In genomic region chr2:11329759-11330158, GRCh38 we compare ENCODE assay signal across 17 cellular contexts. TPM values are rescaled to one million over a fixed set of nuclear protein-coding genes. Genes with fewer than 3 reads are reported as not detected.
DNase-seq lines count a peak whose midpoint lies in the region; ATAC-seq, FAIRE-seq and TF ChIP-seq lines count a peak whose summit lies in the region.
"Had no signal": no experiment of that assay in that cellular context is flagged by ENCODE, and none has a peak within 500 bp of the region (broad histone marks: within the 10 kb centered on the region; RNA-seq: fewer than 3 reads in every experiment).

No MANE protein-coding gene starts in this region.

- H3K4me1 Mint-ChIP-seq in astrocyte (ENCODE audit: low read depth, unreplicated experiment) = peaks cover 4% of the 10 kb centered on the region
- no peaks in the 10 kb centered on the region for H3K4me1 Mint-ChIP-seq in activated T-helper 17 cell treated with anti-CD3 and anti-CD28 coated beads, Interleukin-2, amount 50 U/mL, for 72 hours

- H3K27me3 ChIP-seq in astrocyte (ENCODE audit: insufficient read depth, low read length) = no peaks in the 10 kb centered on the region
- H3K27me3 ChIP-seq: testis had no signal

- no peaks in the 10 kb centered on the region for H3K36me3 Mint-ChIP-seq in astrocyte (ENCODE audit: low read depth, unreplicated experiment)
- H3K36me3 Mint-ChIP-seq in activated T-helper 17 cell treated with anti-CD3 and anti-CD28 coated beads, Interleukin-2, amount 50 U/mL, for 72 hours (ENCODE audit: low read depth) = no peaks in the 10 kb centered on the region

- peaks cover 93% of the 10 kb centered on the region for H3K79me2 ChIP-seq in astrocyte (ENCODE audit: insufficient read depth, low read length)

- no peak overlapping the region for H2AFZ ChIP-seq in astrocyte (ENCODE audit: low read depth, low read length)

- DNase-seq in AG08395 (ENCODE audit: low spot score) (peak; percentile 44), HS-5 (ENCODE audit: low read depth) (peak; percentile 69), astrocyte (ENCODE audit: low read depth) (no peak), iris pigment epithelial cell (ENCODE audit: low read depth) (peak; percentile 51), HPDE6-E6E7 (ENCODE audit: extremely low spot score) (no peak), COR-L47 (lab: John Stamatoyannopoulos, UW) (no peak)
- DNase-seq: activated CD8-positive, alpha-beta memory T cell treated with anti-CD3 and anti-CD28 coated beads, Interleukin-2, amount 50 U/mL, for 48 hours; activated naive CD8-positive, alpha-beta T cell treated with anti-CD3 and anti-CD28 coated beads for 36 hours; DMS53; midbrain; NCI-H510A; occipital lobe; testis had no signal

- no peaks in the 10 kb centered on the region for H3K27me3 Mint-ChIP-seq in astrocyte (ENCODE audit: low read depth, unreplicated experiment)
- H3K27me3 Mint-ChIP-seq in activated T-helper 17 cell treated with anti-CD3 and anti-CD28 coated beads, Interleukin-2, amount 50 U/mL, for 72 hours = no peaks in the 10 kb centered on the region
- H3K27me3 Mint-ChIP-seq: activated naive CD8-positive, alpha-beta T cell treated with anti-CD3 and anti-CD28 coated beads for 36 hours had no signal

- no peak overlapping the region for H3K27ac ChIP-seq in astrocyte (ENCODE audit: low read depth, low read length)

- H3K4me1 ChIP-seq in astrocyte (ENCODE audit: insufficient read depth, low read length) = no peaks in the 10 kb centered on the region
- H3K4me1 ChIP-seq: testis had no signal

- ATAC-seq in activated T-helper 17 cell treated with anti-CD3 and anti-CD28 coated beads, Interleukin-2, amount 50 U/mL, for 72 hours (replicated peaks) = no peak
- ATAC-seq in GM19463 (IDR thresholded peaks at IDR 0.05; ENCODE audit: unreplicated experiment) = no peak

- peak overlapping the region; percentile 10 for H3K4me2 ChIP-seq in astrocyte (ENCODE audit: low read length)

- no peak overlapping the region for H3K27ac Mint-ChIP-seq in astrocyte (ENCODE audit: unreplicated experiment)
- no peak overlapping the region for H3K27ac Mint-ChIP-seq in activated T-helper 17 cell treated with anti-CD3 and anti-CD28 coated beads, Interleukin-2, amount 50 U/mL, for 72 hours
- H3K27ac Mint-ChIP-seq: activated naive CD8-positive, alpha-beta T cell treated with anti-CD3 and anti-CD28 coated beads for 36 hours; T-helper 1 cell treated with Interleukin-12 subunit alpha and Interleukin-12 subunit beta and Interleukin-4 antibody, amounts not matched to agents 30 μg/mL and 1 μg/mL, for 36 hours had no signal

- no peak overlapping the region for H3K4me3 ChIP-seq in astrocyte (ENCODE audit: insufficient read depth, low read depth, low read length)
- H3K4me3 ChIP-seq: testis had no signal

- H3K4me3 Mint-ChIP-seq in astrocyte (ENCODE audit: unreplicated experiment) = no peak overlapping the region
- H3K4me3 Mint-ChIP-seq in activated T-helper 17 cell treated with anti-CD3 and anti-CD28 coated beads, Interleukin-2, amount 50 U/mL, for 72 hours = no peak overlapping the region
- H3K4me3 Mint-ChIP-seq: activated naive CD8-positive, alpha-beta T cell treated with anti-CD3 and anti-CD28 coated beads for 36 hours; T-helper 1 cell treated with Interleukin-12 subunit alpha and Interleukin-12 subunit beta and Interleukin-4 antibody, amounts not matched to agents 30 μg/mL and 1 μg/mL, for 36 hours had no signal

- FAIRE-seq in astrocyte (lab: Jason Lieb, UNC) = no peak
- FAIRE-seq: RCC 7860 had no signal

- no peak overlapping the region for H3K9ac ChIP-seq in astrocyte (ENCODE audit: low read length)

- H4K20me1 ChIP-seq in astrocyte (ENCODE audit: insufficient read depth, low read length) = peaks cover 86% of the 10 kb centered on the region

- no peak for TF ChIP-seq CTCF in astrocyte (IDR thresholded peaks at IDR 0.05; ENCODE audit: insufficient read depth, low read depth, low read length)

- H3K36me3 ChIP-seq in astrocyte (ENCODE audit: insufficient read depth, low read length) = no peaks in the 10 kb centered on the region

- no peaks in the 10 kb centered on the region for H3K9me3 Mint-ChIP-seq in astrocyte (ENCODE audit: unreplicated experiment)
- H3K9me3 Mint-ChIP-seq in activated T-helper 17 cell treated with anti-CD3 and anti-CD28 coated beads, Interleukin-2, amount 50 U/mL, for 72 hours = no peaks in the 10 kb centered on the region

- H3K9me3 ChIP-seq in astrocyte (ENCODE audit: insufficient read depth, low read depth, low read length) = no peaks in the 10 kb centered on the region
- H3K9me3 ChIP-seq: testis had no signal

RNA-seq across cellular contexts. Expression of gene ROCK2, which starts 14.7 kb away (rescaled TPM):
- total RNA-seq in astrocyte = 39.4 and 45.1 TPM in 2 replicates
- 10 to 100 TPM; 13.7 to 22.4 TPM for total RNA-seq in activated T-helper 17 cell treated with anti-CD3 and anti-CD28 coated beads, Interleukin-2, amount 50 U/mL, for 72 hours

Comparison
In these comparisons a context has a peak if more than half of its experiments do, and no peak if none do; other contexts are left out.
1. DNase-seq: peak in AG08395 (single experiment), HS-5 (single experiment) and iris pigment epithelial cell (single experiment); none in astrocyte (single experiment), HPDE6-E6E7 (single experiment) and COR-L47 (single experiment).